Comparison of ENCODE assay signal across 21 cellular contexts in genomic region chr4:69849297-69849696, GRCh38. TPM values are rescaled to one million over a fixed set of nuclear protein-coding genes. Genes with fewer than 3 reads are reported as not detected.
A peak's percentile ranks its signal among the peaks of the same experiment; 100 is the strongest.
DNase-seq lines count a peak whose midpoint lies in the region; ATAC-seq, FAIRE-seq and TF ChIP-seq lines count a peak whose summit lies in the region.
"Had no signal": no experiment of that assay in that cellular context is flagged by ENCODE, and none has a peak within 500 bp of the region (broad histone marks: within the 10 kb centered on the region; RNA-seq: fewer than 3 reads in every experiment).

No MANE protein-coding gene starts in this region.

- no peak for TF ChIP-seq CTCF in mesothelial cell of epicardium (IDR thresholded peaks at IDR 0.05; ENCODE audit: unreplicated experiment)
- TF ChIP-seq CTCF in gastroesophageal sphincter (IDR thresholded peaks at IDR 0.05), result no peak
- TF ChIP-seq CTCF in osteoblast (IDR thresholded peaks at IDR 0.05; ENCODE audit: extremely low read depth, low read depth, low read length), result no peak

- no peaks in the 10 kb centered on the region for H3K27me3 ChIP-seq in gastroesophageal sphincter
- no peaks in the 10 kb centered on the region for H3K27me3 ChIP-seq in osteoblast (ENCODE audit: insufficient read depth, low read length)
- H3K27me3 ChIP-seq: BE2C had no signal

- H3K36me3 ChIP-seq in gastroesophageal sphincter, result no peaks in the 10 kb centered on the region
- no peaks in the 10 kb centered on the region for H3K36me3 ChIP-seq in osteoblast (ENCODE audit: insufficient read depth, low read length)
- H3K36me3 ChIP-seq: BE2C had no signal

- no peaks in the 10 kb centered on the region for H3K4me1 ChIP-seq in gastroesophageal sphincter
- H3K4me1 ChIP-seq in osteoblast (ENCODE audit: insufficient read depth, low read length), result no peaks in the 10 kb centered on the region
- H3K4me1 ChIP-seq: A549, BE2C had no signal

- TF ChIP-seq EP300 in gastroesophageal sphincter (IDR thresholded peaks at IDR 0.05), result no peak

- peak; percentile 5 for FAIRE-seq in colon (lab: Jason Lieb, UNC)
- FAIRE-seq: A549, D721Med, GM12892, H54 had no signal

- no peak overlapping the region for H2AFZ ChIP-seq in osteoblast (ENCODE audit: low read length)
- H2AFZ ChIP-seq: GM23248 had no signal

- no peak overlapping the region for H3K27ac ChIP-seq in gastroesophageal sphincter
- H3K27ac ChIP-seq in osteoblast (ENCODE audit: low read depth, low read length), result no peak overlapping the region
- H3K27ac ChIP-seq: A549, C4-2B, GM23248 had no signal

- peak; percentile 7 for DNase-seq in glomerular visceral epithelial cell (ENCODE audit: extremely low spot score)
- no peak for DNase-seq in mesothelial cell of epicardium (ENCODE audit: low spot score in 2 of 2, unreplicated experiment in 2 of 2)
- no peak for DNase-seq in RKO (ENCODE audit: low spot score)
- DNase-seq in osteoblast (ENCODE audit: insufficient read length, low spot score, missing footprints), result no peak
- DNase-seq: BE2C; CD4-positive, alpha-beta memory T cell; COR-L47; DMS153; DMS79 treated with DMSO at 0.1 percent for 48 hours; EL; GDM1; GM23248; IMR-90 had no signal

- peaks cover 4% of the 10 kb centered on the region for H3K27me3 Mint-ChIP-seq in mesothelial cell of epicardium (ENCODE audit: low read depth)
- H3K27me3 Mint-ChIP-seq: CD4-positive, alpha-beta memory T cell had no signal

- H3K4me1 Mint-ChIP-seq in mesothelial cell of epicardium, result peaks cover 10% of the 10 kb centered on the region
- H3K4me1 Mint-ChIP-seq: CD4-positive, alpha-beta memory T cell had no signal

- no peak for ATAC-seq in gastroesophageal sphincter
- ATAC-seq: A549, HCT116 had no signal

- H3K9me3 ChIP-seq in gastroesophageal sphincter (no peaks in the 10 kb centered on the region), osteoblast (ENCODE audit: low read depth, low read length) (no peaks in the 10 kb centered on the region)
- H3K9me3 ChIP-seq: A549, BE2C had no signal

- no peak overlapping the region for H3K4me3 Mint-ChIP-seq in mesothelial cell of epicardium
- H3K4me3 Mint-ChIP-seq: CD4-positive, alpha-beta memory T cell had no signal

- H3K4me2 ChIP-seq in osteoblast (ENCODE audit: insufficient read depth, low read length), result no peak overlapping the region
- H3K4me2 ChIP-seq: A549 had no signal

- H3K27ac Mint-ChIP-seq in mesothelial cell of epicardium, result peak overlapping the region; percentile 1
- H3K27ac Mint-ChIP-seq: CD4-positive, alpha-beta memory T cell had no signal

- no peaks in the 10 kb centered on the region for H3K79me2 ChIP-seq in osteoblast (ENCODE audit: insufficient read depth, low read length)

- H3K36me3 Mint-ChIP-seq in mesothelial cell of epicardium, result peaks cover 18% of the 10 kb centered on the region
- H3K36me3 Mint-ChIP-seq: CD4-positive, alpha-beta memory T cell had no signal

- H3K9me3 Mint-ChIP-seq in mesothelial cell of epicardium, result peaks cover 6% of the 10 kb centered on the region

- TF ChIP-seq POLR2A in gastroesophageal sphincter (IDR thresholded peaks at IDR 0.05), result no peak

- 51 to 60% methylated on average over 3 of the region's 3 CpGs for WGBS in gastroesophageal sphincter (ENCODE audit: low coverage in 1 of 2), 2 donors

- no peak overlapping the region for H3K4me3 ChIP-seq in gastroesophageal sphincter
- H3K4me3 ChIP-seq in osteoblast (ENCODE audit: insufficient read depth, low read length), result no peak overlapping the region
- H3K4me3 ChIP-seq: A549, GM23248 had no signal

- H4K20me1 ChIP-seq in osteoblast (ENCODE audit: insufficient read depth, low read length), result no peaks in the 10 kb centered on the region

RNA-seq across cellular contexts. Expression of gene SULT1E1, which starts 10.6 kb away (rescaled TPM):
- 118 to 122 TPM (median 121 TPM) in 3 replicates for total RNA-seq in mesothelial cell of epicardium
- total RNA-seq in gastroesophageal sphincter, result not detected
- total RNA-seq in osteoblast, result not detected in 2 replicates
- total RNA-seq: CD4-positive, alpha-beta memory T cell; GM23248; IMR-90 had no signal

Comparison
In these comparisons a context has a peak if more than half of its experiments do, and no peak if none do; other contexts are left out.
1. RNA of gene SULT1E1, which starts 10.6 kb away (total RNA-seq): 118 to 122 TPM in mesothelial cell of epicardium; not detected in gastroesophageal sphincter and not detected in osteoblast; every median in the first group is over 100 times any median in the second.